In the genomic region with DNA sequence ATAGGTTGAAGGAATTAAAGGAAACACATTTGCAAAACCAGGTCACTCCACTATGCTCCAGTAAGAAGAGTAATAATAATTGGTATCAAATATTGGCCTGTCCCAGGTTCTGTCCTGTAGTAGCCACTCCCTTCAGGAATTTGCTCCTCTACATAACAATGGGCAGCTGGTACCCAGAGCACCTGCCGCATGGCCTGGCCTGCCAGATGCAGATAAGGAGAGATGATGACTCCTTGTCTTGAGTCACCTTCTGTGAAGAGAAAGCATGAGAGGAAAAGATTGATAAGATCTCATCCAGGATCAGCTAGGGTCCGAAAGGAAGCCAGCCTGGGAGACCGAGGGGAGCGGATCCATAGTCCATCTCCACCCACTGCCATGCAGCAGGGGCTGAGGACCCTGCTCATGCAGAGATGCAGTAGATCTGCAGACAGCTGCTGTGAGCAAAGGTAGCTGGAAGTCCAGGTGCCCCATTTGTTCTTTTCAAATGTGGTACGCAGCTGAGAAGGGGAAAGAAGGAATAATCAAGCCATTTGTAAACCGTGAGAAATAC, we compare ENCODE assay signal across 1 cellular context.
TF ChIP-seq lines count a peak whose summit lies in the region.

No MANE protein-coding gene starts in this region.

TF ChIP-seq in GM23338, 12 proteins besides CTCF, POLR2A, EP300 and RAD21 (continued from another document):
- TF ChIP-seq NANOG (IDR thresholded peaks at IDR 0.05; ENCODE audit: borderline replicate concordance) = no peak
- TF ChIP-seq, protein P1, sequence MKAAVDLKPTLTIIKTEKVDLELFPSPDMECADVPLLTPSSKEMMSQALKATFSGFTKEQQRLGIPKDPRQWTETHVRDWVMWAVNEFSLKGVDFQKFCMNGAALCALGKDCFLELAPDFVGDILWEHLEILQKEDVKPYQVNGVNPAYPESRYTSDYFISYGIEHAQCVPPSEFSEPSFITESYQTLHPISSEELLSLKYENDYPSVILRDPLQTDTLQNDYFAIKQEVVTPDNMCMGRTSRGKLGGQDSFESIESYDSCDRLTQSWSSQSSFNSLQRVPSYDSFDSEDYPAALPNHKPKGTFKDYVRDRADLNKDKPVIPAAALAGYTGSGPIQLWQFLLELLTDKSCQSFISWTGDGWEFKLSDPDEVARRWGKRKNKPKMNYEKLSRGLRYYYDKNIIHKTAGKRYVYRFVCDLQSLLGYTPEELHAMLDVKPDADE (IDR thresholded peaks at IDR 0.05) = no peak
- TF ChIP-seq ZNF331 (CRISPR knock-in tag; IDR thresholded peaks at IDR 0.05; ENCODE audit: low read depth) = no peak
- no peak for TF ChIP-seq EZH2phosphoT487 (IDR thresholded peaks at IDR 0.05; ENCODE audit: unreplicated experiment)
- TF ChIP-seq, protein P2, sequence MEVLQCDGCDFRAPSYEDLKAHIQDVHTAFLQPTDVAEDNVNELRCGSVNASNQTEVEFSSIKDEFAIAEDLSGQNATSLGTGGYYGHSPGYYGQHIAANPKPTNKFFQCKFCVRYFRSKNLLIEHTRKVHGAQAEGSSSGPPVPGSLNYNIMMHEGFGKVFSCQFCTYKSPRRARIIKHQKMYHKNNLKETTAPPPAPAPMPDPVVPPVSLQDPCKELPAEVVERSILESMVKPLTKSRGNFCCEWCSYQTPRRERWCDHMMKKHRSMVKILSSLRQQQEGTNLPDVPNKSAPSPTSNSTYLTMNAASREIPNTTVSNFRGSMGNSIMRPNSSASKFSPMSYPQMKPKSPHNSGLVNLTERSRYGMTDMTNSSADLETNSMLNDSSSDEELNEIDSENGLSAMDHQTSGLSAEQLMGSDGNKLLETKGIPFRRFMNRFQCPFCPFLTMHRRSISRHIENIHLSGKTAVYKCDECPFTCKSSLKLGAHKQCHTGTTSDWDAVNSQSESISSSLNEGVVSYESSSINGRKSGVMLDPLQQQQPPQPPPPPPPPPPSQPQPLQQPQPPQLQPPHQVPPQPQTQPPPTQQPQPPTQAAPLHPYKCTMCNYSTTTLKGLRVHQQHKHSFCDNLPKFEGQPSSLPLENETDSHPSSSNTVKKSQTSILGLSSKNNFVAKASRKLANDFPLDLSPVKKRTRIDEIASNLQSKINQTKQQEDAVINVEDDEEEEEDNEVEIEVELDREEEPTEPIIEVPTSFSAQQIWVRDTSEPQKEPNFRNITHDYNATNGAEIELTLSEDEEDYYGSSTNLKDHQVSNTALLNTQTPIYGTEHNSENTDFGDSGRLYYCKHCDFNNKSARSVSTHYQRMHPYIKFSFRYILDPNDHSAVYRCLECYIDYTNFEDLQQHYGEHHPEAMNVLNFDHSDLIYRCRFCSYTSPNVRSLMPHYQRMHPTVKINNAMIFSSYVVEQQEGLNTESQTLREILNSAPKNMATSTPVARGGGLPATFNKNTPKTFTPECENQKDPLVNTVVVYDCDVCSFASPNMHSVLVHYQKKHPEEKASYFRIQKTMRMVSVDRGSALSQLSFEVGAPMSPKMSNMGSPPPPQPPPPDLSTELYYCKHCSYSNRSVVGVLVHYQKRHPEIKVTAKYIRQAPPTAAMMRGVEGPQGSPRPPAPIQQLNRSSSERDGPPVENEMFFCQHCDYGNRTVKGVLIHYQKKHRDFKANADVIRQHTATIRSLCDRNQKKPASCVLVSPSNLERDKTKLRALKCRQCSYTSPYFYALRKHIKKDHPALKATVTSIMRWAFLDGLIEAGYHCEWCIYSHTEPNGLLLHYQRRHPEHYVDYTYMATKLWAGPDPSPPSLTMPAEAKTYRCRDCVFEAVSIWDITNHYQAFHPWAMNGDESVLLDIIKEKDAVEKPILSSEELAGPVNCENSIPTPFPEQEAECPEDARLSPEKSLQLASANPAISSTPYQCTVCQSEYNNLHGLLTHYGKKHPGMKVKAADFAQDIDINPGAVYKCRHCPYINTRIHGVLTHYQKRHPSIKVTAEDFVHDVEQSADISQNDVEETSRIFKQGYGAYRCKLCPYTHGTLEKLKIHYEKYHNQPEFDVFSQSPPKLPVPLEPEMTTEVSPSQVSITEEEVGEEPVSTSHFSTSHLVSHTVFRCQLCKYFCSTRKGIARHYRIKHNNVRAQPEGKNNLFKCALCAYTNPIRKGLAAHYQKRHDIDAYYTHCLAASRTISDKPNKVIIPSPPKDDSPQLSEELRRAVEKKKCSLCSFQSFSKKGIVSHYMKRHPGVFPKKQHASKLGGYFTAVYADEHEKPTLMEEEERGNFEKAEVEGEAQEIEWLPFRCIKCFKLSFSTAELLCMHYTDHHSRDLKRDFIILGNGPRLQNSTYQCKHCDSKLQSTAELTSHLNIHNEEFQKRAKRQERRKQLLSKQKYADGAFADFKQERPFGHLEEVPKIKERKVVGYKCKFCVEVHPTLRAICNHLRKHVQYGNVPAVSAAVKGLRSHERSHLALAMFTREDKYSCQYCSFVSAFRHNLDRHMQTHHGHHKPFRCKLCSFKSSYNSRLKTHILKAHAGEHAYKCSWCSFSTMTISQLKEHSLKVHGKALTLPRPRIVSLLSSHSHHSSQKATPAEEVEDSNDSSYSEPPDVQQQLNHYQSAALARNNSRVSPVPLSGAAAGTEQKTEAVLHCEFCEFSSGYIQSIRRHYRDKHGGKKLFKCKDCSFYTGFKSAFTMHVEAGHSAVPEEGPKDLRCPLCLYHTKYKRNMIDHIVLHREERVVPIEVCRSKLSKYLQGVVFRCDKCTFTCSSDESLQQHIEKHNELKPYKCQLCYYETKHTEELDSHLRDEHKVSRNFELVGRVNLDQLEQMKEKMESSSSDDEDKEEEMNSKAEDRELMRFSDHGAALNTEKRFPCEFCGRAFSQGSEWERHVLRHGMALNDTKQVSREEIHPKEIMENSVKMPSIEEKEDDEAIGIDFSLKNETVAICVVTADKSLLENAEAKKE (CRISPR knock-in tag; IDR thresholded peaks at IDR 0.05) = no peak
- TF ChIP-seq, protein P3, sequence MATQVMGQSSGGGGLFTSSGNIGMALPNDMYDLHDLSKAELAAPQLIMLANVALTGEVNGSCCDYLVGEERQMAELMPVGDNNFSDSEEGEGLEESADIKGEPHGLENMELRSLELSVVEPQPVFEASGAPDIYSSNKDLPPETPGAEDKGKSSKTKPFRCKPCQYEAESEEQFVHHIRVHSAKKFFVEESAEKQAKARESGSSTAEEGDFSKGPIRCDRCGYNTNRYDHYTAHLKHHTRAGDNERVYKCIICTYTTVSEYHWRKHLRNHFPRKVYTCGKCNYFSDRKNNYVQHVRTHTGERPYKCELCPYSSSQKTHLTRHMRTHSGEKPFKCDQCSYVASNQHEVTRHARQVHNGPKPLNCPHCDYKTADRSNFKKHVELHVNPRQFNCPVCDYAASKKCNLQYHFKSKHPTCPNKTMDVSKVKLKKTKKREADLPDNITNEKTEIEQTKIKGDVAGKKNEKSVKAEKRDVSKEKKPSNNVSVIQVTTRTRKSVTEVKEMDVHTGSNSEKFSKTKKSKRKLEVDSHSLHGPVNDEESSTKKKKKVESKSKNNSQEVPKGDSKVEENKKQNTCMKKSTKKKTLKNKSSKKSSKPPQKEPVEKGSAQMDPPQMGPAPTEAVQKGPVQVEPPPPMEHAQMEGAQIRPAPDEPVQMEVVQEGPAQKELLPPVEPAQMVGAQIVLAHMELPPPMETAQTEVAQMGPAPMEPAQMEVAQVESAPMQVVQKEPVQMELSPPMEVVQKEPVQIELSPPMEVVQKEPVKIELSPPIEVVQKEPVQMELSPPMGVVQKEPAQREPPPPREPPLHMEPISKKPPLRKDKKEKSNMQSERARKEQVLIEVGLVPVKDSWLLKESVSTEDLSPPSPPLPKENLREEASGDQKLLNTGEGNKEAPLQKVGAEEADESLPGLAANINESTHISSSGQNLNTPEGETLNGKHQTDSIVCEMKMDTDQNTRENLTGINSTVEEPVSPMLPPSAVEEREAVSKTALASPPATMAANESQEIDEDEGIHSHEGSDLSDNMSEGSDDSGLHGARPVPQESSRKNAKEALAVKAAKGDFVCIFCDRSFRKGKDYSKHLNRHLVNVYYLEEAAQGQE (IDR thresholded peaks at IDR 0.05; ENCODE audit: unreplicated experiment) = no peak
- no peak for TF ChIP-seq POLR2AphosphoS5 (IDR thresholded peaks at IDR 0.05; ENCODE audit: low read depth)
- TF ChIP-seq EZH2 (IDR thresholded peaks at IDR 0.05; ENCODE audit: low read depth, unreplicated experiment) = no peak
- no peak for TF ChIP-seq JUNB (IDR thresholded peaks at IDR 0.05; ENCODE audit: unreplicated experiment)
- no peak for TF ChIP-seq CREB1 (CRISPR knock-in tag; IDR thresholded peaks at IDR 0.05; ENCODE audit: low read depth)
